In genomic region chr14:65878586-65878985, GRCh38 we compare ENCODE assay signal across 14 cellular contexts.
DNase-seq lines count a peak whose midpoint lies in the region; ATAC-seq, FAIRE-seq and TF ChIP-seq lines count a peak whose summit lies in the region.
"Had no signal": no experiment of that assay in that cellular context is flagged by ENCODE, and none has a peak within 500 bp of the region (broad histone marks: within the 10 kb centered on the region; RNA-seq: fewer than 3 reads in every experiment).

No MANE protein-coding gene starts in this region.

- no peak for DNase-seq in activated naive CD8-positive, alpha-beta T cell treated with anti-CD3 and anti-CD28 coated beads, Interleukin-2, amount 50 U/mL, for 24 hours
- DNase-seq in DND-41, result no peak
- no peak for DNase-seq in K562 (ENCODE audit: extremely low read depth in 1 of 4, low spot score in 3 of 4)
- no peak for DNase-seq in SW 1271 (lab: John Stamatoyannopoulos, UW)
- no peak for DNase-seq in mesendoderm
- DNase-seq: GOT3, H9, Karpas-422 had no signal

- TF ChIP-seq CTCF in DND-41 (IDR thresholded peaks at IDR 0.05; ENCODE audit: borderline replicate concordance, extremely low read depth, low read length, poor library complexity, severe bottlenecking) (no peak), K562 (IDR thresholded peaks at IDR 0.05 in 2 of 3, conservative IDR thresholded peaks at IDR 0.05 in 1 of 3; ENCODE audit: insufficient read depth in 2 of 3, low read depth in 1 of 3, low read length in 3 of 3) (no peak)

- no peak for TF ChIP-seq POLR2A in K562 (conservative IDR thresholded peaks at IDR 0.05)

- H3K27ac ChIP-seq in DND-41 (ENCODE audit: low read length) (peak overlapping the region; percentile 67), KOPT-K1 (ENCODE audit: low read depth, low read length, poor library complexity, severe bottlenecking) (peak overlapping the region; percentile 64), K562 (ENCODE audit: extremely low read depth, low read depth, low read length) (no peak overlapping the region), mesendoderm (ENCODE audit: low read depth, low read length) (no peak overlapping the region)
- H3K27ac ChIP-seq: HL-60 had no signal

- H2BK15ac ChIP-seq in mesendoderm (replicated peaks; ENCODE audit: low read depth), result no peak overlapping the region

- H2BK120ac ChIP-seq in mesendoderm (ENCODE audit: low read depth, low read length), result no peak overlapping the region

- peaks cover 57% of the 10 kb centered on the region for H3K4me1 ChIP-seq in DND-41 (ENCODE audit: insufficient read depth, low read length)
- H3K4me1 ChIP-seq in K562 (replicated peaks in 1 of 2; ENCODE audit: control insufficient read depth in 2 of 2, insufficient read depth in 2 of 2, low read length in 2 of 2), result no peaks in the 10 kb centered on the region
- H3K4me1 ChIP-seq in mesendoderm (ENCODE audit: control insufficient read depth, low read depth, low read length), result no peaks in the 10 kb centered on the region

- no peak overlapping the region for H2AK5ac ChIP-seq in mesendoderm (ENCODE audit: low read length)

- H3K36me3 Mint-ChIP-seq in activated naive CD8-positive, alpha-beta T cell, result peaks cover 5% of the 10 kb centered on the region
- H3K36me3 Mint-ChIP-seq in activated naive CD8-positive, alpha-beta T cell treated with anti-CD3 and anti-CD28 coated beads, Interleukin-2, amount 50 U/mL, for 24 hours (ENCODE audit: low read depth), result no peaks in the 10 kb centered on the region
- H3K36me3 Mint-ChIP-seq: CD14-positive monocyte, IgD-negative memory B cell had no signal

- no peaks in the 10 kb centered on the region for H3K9me1 ChIP-seq in K562 (ENCODE audit: control insufficient read depth, insufficient read depth, low read length)

- H3K27ac Mint-ChIP-seq in activated naive CD8-positive, alpha-beta T cell, result peak overlapping the region; percentile 47
- no peak overlapping the region for H3K27ac Mint-ChIP-seq in activated naive CD8-positive, alpha-beta T cell treated with anti-CD3 and anti-CD28 coated beads, Interleukin-2, amount 50 U/mL, for 24 hours
- H3K27ac Mint-ChIP-seq: H9, IgD-negative memory B cell had no signal

- no peaks in the 10 kb centered on the region for H3K27me3 ChIP-seq in DND-41 (ENCODE audit: insufficient read depth, low read length, poor library complexity)
- 0 out of 5 replicates have a peak, but pooled peaks cover 0 to 4% of the 10 kb centered on the region in 2 experiments for H3K27me3 ChIP-seq in K562 (ENCODE audit: control insufficient read depth in 2 of 2, insufficient read depth in 2 of 2, low read length in 2 of 2)
- no peaks in the 10 kb centered on the region for H3K27me3 ChIP-seq in mesendoderm (ENCODE audit: insufficient read depth, low read length, poor library complexity)

- H2BK5ac ChIP-seq in mesendoderm (ENCODE audit: low read length), result no peak overlapping the region

- no TSS peak for BruUV-seq in K562 (replicated peaks; lab: Mats Ljungman, UMichigan)

- H3K9me3 Mint-ChIP-seq in activated naive CD8-positive, alpha-beta T cell (ENCODE audit: low read depth), result no peaks in the 10 kb centered on the region
- H3K9me3 Mint-ChIP-seq in activated naive CD8-positive, alpha-beta T cell treated with anti-CD3 and anti-CD28 coated beads, Interleukin-2, amount 50 U/mL, for 24 hours, result peaks cover under 1% of the 10 kb centered on the region

- peak overlapping the region; percentile 41 for H2AFZ ChIP-seq in DND-41 (ENCODE audit: low read depth, low read length)
- no peak overlapping the region for H2AFZ ChIP-seq in K562 (ENCODE audit: low read depth, low read length)

- H3K9me3 ChIP-seq in DND-41 (ENCODE audit: insufficient read depth, low read length, severe bottlenecking), result peaks cover 3% of the 10 kb centered on the region
- H3K9me3 ChIP-seq in KOPT-K1 (ENCODE audit: insufficient read depth, low read length, poor library complexity, severe bottlenecking), result peaks cover 31% of the 10 kb centered on the region
- no peaks in the 10 kb centered on the region for H3K9me3 ChIP-seq in K562 (replicated peaks; ENCODE audit: control insufficient read depth, insufficient read depth, low read depth, low read length)

- H3K27me3 Mint-ChIP-seq in activated naive CD8-positive, alpha-beta T cell, result no peaks in the 10 kb centered on the region
- H3K27me3 Mint-ChIP-seq in activated naive CD8-positive, alpha-beta T cell treated with anti-CD3 and anti-CD28 coated beads, Interleukin-2, amount 50 U/mL, for 24 hours, result no peaks in the 10 kb centered on the region
- H3K27me3 Mint-ChIP-seq: IgD-negative memory B cell had no signal

- CTCF ChIA-PET in K562 (lab: Yijun Ruan, JAX; ENCODE audit: low intra/inter-chr PET ratio), result no interaction called here

- no peak for FAIRE-seq in K562 (lab: Jason Lieb, UNC)

- intact Hi-C loops in K562 (cut with micrococcal nuclease), result no loop called here

- POLR2A ChIA-PET in K562 (lab: Yijun Ruan, JAX), result no interaction called here

- no peak overlapping the region for H3K56ac ChIP-seq in mesendoderm (ENCODE audit: low read length)

- no peaks in the 10 kb centered on the region for H3K36me3 ChIP-seq in DND-41 (ENCODE audit: insufficient read depth, low read length)
- no peaks in the 10 kb centered on the region for H3K36me3 ChIP-seq in KOPT-K1 (ENCODE audit: insufficient read depth, low read length)
- no peaks in the 10 kb centered on the region for H3K36me3 ChIP-seq in K562 (ENCODE audit: control insufficient read depth, insufficient read depth, low read length)
- no peaks in the 10 kb centered on the region for H3K36me3 ChIP-seq in mesendoderm (ENCODE audit: control insufficient read depth, insufficient read depth, low read length)

- TF ChIP-seq RAD21 in K562 (CRISPR knock-in tag; conservative IDR thresholded peaks at IDR 0.05 in 1 of 2, IDR thresholded peaks at IDR 0.05 in 1 of 2), result no peak

- no peak overlapping the region for H3K18ac ChIP-seq in mesendoderm (ENCODE audit: low read length)

- no peak overlapping the region for H3K4me2 ChIP-seq in DND-41 (ENCODE audit: insufficient read depth, low read length)
- H3K4me2 ChIP-seq in K562 (ENCODE audit: insufficient read depth, low read length), result no peak overlapping the region
- H3K4me2 ChIP-seq in mesendoderm (ENCODE audit: low read length), result no peak overlapping the region

- peaks cover 13% of the 10 kb centered on the region for H3K4me1 Mint-ChIP-seq in activated naive CD8-positive, alpha-beta T cell (ENCODE audit: low read depth)
- peaks cover 37% of the 10 kb centered on the region for H3K4me1 Mint-ChIP-seq in activated naive CD8-positive, alpha-beta T cell treated with anti-CD3 and anti-CD28 coated beads, Interleukin-2, amount 50 U/mL, for 24 hours
- H3K4me1 Mint-ChIP-seq: H9, IgD-negative memory B cell had no signal

- 0% methylated on average over 4 of the region's 4 CpGs for WGBS in K562 (ENCODE audit: insufficient coverage, low coverage, missing lambda C conversion rate)
- WGBS in mesendoderm (ENCODE audit: extremely low coverage, insufficient coverage, low lambda C conversion rate), result no CpG with 5 or more reads among the region's 4 CpGs

- H3K4me3 Mint-ChIP-seq in activated naive CD8-positive, alpha-beta T cell, result no peak overlapping the region
- H3K4me3 Mint-ChIP-seq in activated naive CD8-positive, alpha-beta T cell treated with anti-CD3 and anti-CD28 coated beads, Interleukin-2, amount 50 U/mL, for 24 hours, result no peak overlapping the region
- H3K4me3 Mint-ChIP-seq: CD14-positive monocyte, H9, IgD-negative memory B cell had no signal

- H3K4me3 ChIP-seq in DND-41 (ENCODE audit: low read depth in 1 of 2, low read length in 2 of 2) (no peak overlapping the region), K562 (no peak overlapping the region), mesendoderm (ENCODE audit: low read length) (no peak overlapping the region)

- H3K4ac ChIP-seq in mesendoderm (ENCODE audit: low read depth, low read length), result no peak overlapping the region

- no peak overlapping the region for H4K8ac ChIP-seq in mesendoderm (ENCODE audit: low read depth, low read length)

- no peaks in the 10 kb centered on the region for H3K79me2 ChIP-seq in DND-41 (ENCODE audit: insufficient read depth, low read length)
- H3K79me2 ChIP-seq in K562 (ENCODE audit: control insufficient read depth, insufficient read depth, low read length), result no peaks in the 10 kb centered on the region
- H3K79me2 ChIP-seq in mesendoderm (ENCODE audit: control insufficient read depth, insufficient read depth, low read length), result no peaks in the 10 kb centered on the region

- in situ Hi-C loops in K562 (cut with MboI), result no loop called here

- no peak for ATAC-seq in activated naive CD8-positive, alpha-beta T cell treated with anti-CD3 and anti-CD28 coated beads, Interleukin-2, amount 50 U/mL, for 24 hours
- ATAC-seq in DND-41 (ENCODE audit: insufficient read depth, low read depth), result peak; percentile 21; the same call in 1 of the 3 replicates
- no peak for ATAC-seq in K562
- ATAC-seq in HG03280 (IDR thresholded peaks at IDR 0.05; ENCODE audit: unreplicated experiment), result no peak

- no peak overlapping the region for H4K5ac ChIP-seq in mesendoderm (ENCODE audit: low read length)

- no peak for TF ChIP-seq EP300 in K562 (IDR thresholded peaks at IDR 0.05; ENCODE audit: low read length)

- no peaks in the 10 kb centered on the region for H3K79me1 ChIP-seq in mesendoderm (ENCODE audit: low read length)

- no peak overlapping the region for H3K23ac ChIP-seq in mesendoderm (ENCODE audit: low read length)

- H3K9ac ChIP-seq in DND-41 (ENCODE audit: low read depth, low read length) (peak overlapping the region; percentile 31), K562 (ENCODE audit: insufficient read depth in 1 of 2, low read depth in 2 of 2, low read length in 2 of 2) (no peak overlapping the region), mesendoderm (ENCODE audit: low read length) (no peak overlapping the region)

- H4K20me1 ChIP-seq in DND-41 (ENCODE audit: insufficient read depth, low read length) (no peaks in the 10 kb centered on the region), K562 (replicated peaks; ENCODE audit: control insufficient read depth, insufficient read depth, low read length) (no peaks in the 10 kb centered on the region)

TF ChIP-seq in K562, 482 proteins besides CTCF, POLR2A, EP300 and RAD21:
- peak; percentile 60 for TF ChIP-seq ZNF316 (IDR thresholded peaks at IDR 0.05)
- 0 out of 2 replicates have a peak, but pooled peaks have one; percentile 9 for TF ChIP-seq MAFK (IDR thresholded peaks at IDR 0.05; ENCODE audit: low read length)
- no peak for TF ChIP-seq POU5F1 (IDR thresholded peaks at IDR 0.05; ENCODE audit: borderline replicate concordance, low read depth, low read length, partially characterized antibody)

Comparison
In these comparisons a context has a peak if more than half of its experiments do, and no peak if none do; other contexts are left out.
1. H3K27ac ChIP-seq: peak in DND-41 (single experiment) and KOPT-K1 (single experiment); none in K562 (single experiment) and mesendoderm (single experiment).